In genomic region chr6:27863962-27864905, GRCh38 we compare ENCODE assay signal across 7 cellular contexts. TPM values are rescaled to one million over a fixed set of nuclear protein-coding genes. Genes with fewer than 3 reads are reported as not detected.
DNase-seq lines count a peak whose midpoint lies in the region; TF ChIP-seq lines count a peak whose summit lies in the region.

No MANE protein-coding gene starts in this region.

- no peaks in the 10 kb centered on the region for H3K4me1 ChIP-seq in fibroblast of lung (ENCODE audit: control insufficient read depth, extremely low read depth, insufficient read depth, low read length)

- no peaks in the 10 kb centered on the region for H3K36me3 ChIP-seq in fibroblast of lung (ENCODE audit: control insufficient read depth, insufficient read depth, low read length)

- TF ChIP-seq CTCF in WI38 (IDR thresholded peaks at IDR 0.05; ENCODE audit: low read depth, low read length), result no peak
- TF ChIP-seq CTCF in fibroblast of lung (conservative IDR thresholded peaks at IDR 0.05 in 1 of 2, IDR thresholded peaks at IDR 0.05 in 1 of 2; ENCODE audit: low read depth in 1 of 2, low read length in 2 of 2), result no peak
- TF ChIP-seq CTCF in retinal pigment epithelial cell (conservative IDR thresholded peaks at IDR 0.05; ENCODE audit: low read depth, low read length), result no peak

- no peaks in the 10 kb centered on the region for H4K20me1 ChIP-seq in fibroblast of lung (ENCODE audit: control insufficient read depth, extremely low read depth, insufficient read depth, low read length)

- no peaks in the 10 kb centered on the region for H3K79me2 ChIP-seq in fibroblast of lung (ENCODE audit: control insufficient read depth, insufficient read depth, low read length)

- peak overlapping the region; percentile 73 for H3K9ac ChIP-seq in fibroblast of lung (ENCODE audit: insufficient read depth, low read length)

- H3K4me2 ChIP-seq in fibroblast of lung (ENCODE audit: extremely low read depth, insufficient read depth, low read length), result peak overlapping the region; percentile 89

- no peaks in the 10 kb centered on the region for H3K9me3 ChIP-seq in fibroblast of lung (ENCODE audit: control insufficient read depth, insufficient read depth, low read depth, low read length)

- H3K4me3 ChIP-seq in WI38 (ENCODE audit: low read depth, low read length), result peak overlapping the region; percentile 66
- peak overlapping the region; percentile 57 to 90 (median 62) for H3K4me3 ChIP-seq in fibroblast of lung (replicated peaks in 1 of 4; ENCODE audit: control extremely low read depth in 1 of 4, insufficient read depth in 1 of 4, low read depth in 3 of 4, low read length in 4 of 4)
- peak overlapping the region; percentile 73 for H3K4me3 ChIP-seq in retinal pigment epithelial cell (ENCODE audit: low read length)

- TF ChIP-seq POLR2A in GM19193 (IDR thresholded peaks at IDR 0.05; ENCODE audit: extremely low read depth, insufficient read depth, insufficient read length), result peak; percentile 23

- intact Hi-C loops in posterior cingulate gyrus (cut with DNase I), result no loop called here

- peak overlapping the region; percentile 91 for H2AFZ ChIP-seq in fibroblast of lung (ENCODE audit: low read length)

- H3K27me3 ChIP-seq in fibroblast of lung (ENCODE audit: control insufficient read depth, insufficient read depth, low read length), result no peaks in the 10 kb centered on the region

- DNase-seq in fibroblast of lung (ENCODE audit: low read depth in 2 of 2), result peak; percentile 27 to 35
- no peak for DNase-seq in retinal pigment epithelial cell (ENCODE audit: low read depth)
- no peak for DNase-seq in HK-2 (ENCODE audit: unreplicated experiment)
- DNase-seq in NCI-H524 (lab: John Stamatoyannopoulos, UW), result no peak
- no peak for DNase-seq in posterior cingulate gyrus

- H3K27ac ChIP-seq in fibroblast of lung (ENCODE audit: insufficient read depth, low read length), result peak overlapping the region; percentile 94

RNA-seq across cellular contexts. Expression of gene OR2B2, which starts 48.0 kb away (rescaled TPM):
- not detected in 2 replicates for total RNA-seq in fibroblast of lung
- not detected in 2 replicates for polyA plus RNA-seq in fibroblast of lung
- polyA plus RNA-seq in fibroblast of lung (2012), result not detected in 2 replicates
- polyA minus RNA-seq in fibroblast of lung (ENCODE audit: low replicate concordance), result not detected in 2 replicates

Comparison
In these comparisons a context has a peak if more than half of its experiments do, and no peak if none do; other contexts are left out.
1. DNase-seq: peak in fibroblast of lung (2 of 2); none in retinal pigment epithelial cell (single experiment), HK-2 (single experiment), NCI-H524 (0 of 2) and posterior cingulate gyrus (0 of 10).
2. Peak in every context shown above with its lines, with median percentiles within 50 percentile points of each other: H3K4me3 ChIP-seq.